In genomic region chr10:36301139-36301538, GRCh38 we compare ENCODE assay signal across 32 cellular contexts.
"Had no signal": no experiment of that assay in that cellular context is flagged by ENCODE, and none has a peak within 500 bp of the region (broad histone marks: within the 10 kb centered on the region; RNA-seq: fewer than 3 reads in every experiment).

No MANE protein-coding gene starts in this region.

- FAIRE-seq: endometrium, endothelial cell of umbilical vein had no signal

- H3K27me3 ChIP-seq: adrenal gland, body of pancreas, colonic mucosa, esophagus squamous epithelium, gastroesophageal sphincter had no signal

- ATAC-seq: activated CD4-positive, alpha-beta T cell treated with anti-CD3 and anti-CD28 coated beads for 36 hours; activated CD8-positive, alpha-beta memory T cell treated with anti-CD3 and anti-CD28 coated beads, Interleukin-2, amount 10 ng/mL, durations not matched to agents 7 days and 5 days; activated CD8-positive, alpha-beta T cell treated with anti-CD3 and anti-CD28 coated beads, Interleukin-2, amount 10 ng/mL, durations not matched to agents 7 days and 5 days; activated naive CD8-positive, alpha-beta T cell treated with anti-CD3 and anti-CD28 coated beads, Interleukin-2, amount 50 U/mL, for 24 hours; body of pancreas; gastroesophageal sphincter; T-helper 17 cell had no signal

- H3K36me3 ChIP-seq: adrenal gland, colonic mucosa, esophagus squamous epithelium, gastroesophageal sphincter, WERI-Rb-1 had no signal

- H3K4me1 ChIP-seq: adrenal gland, body of pancreas, colonic mucosa, esophagus squamous epithelium, gastroesophageal sphincter had no signal

- H3K4me3 ChIP-seq: adrenal gland, body of pancreas, colonic mucosa, esophagus squamous epithelium, gastroesophageal sphincter had no signal

- H3K27ac ChIP-seq: adrenal gland, body of pancreas, colonic mucosa, epithelial cell of prostate, esophagus squamous epithelium, gastroesophageal sphincter, WERI-Rb-1 had no signal

- DNase-seq: activated CD4-positive, alpha-beta memory T cell treated with anti-CD3 and anti-CD28 coated beads for 36 hours; activated CD4-positive, alpha-beta T cell treated with anti-CD3 and anti-CD28 coated beads for 36 hours; activated CD4-positive, alpha-beta T cell treated with anti-CD3 and anti-CD28 coated beads, Interleukin-2, amount 10 ng/mL, durations not matched to agents 24 days and 14 days; activated CD4-positive, CD25-positive, alpha-beta regulatory T cell; activated CD4-positive, CD25-positive, alpha-beta regulatory T cell treated with anti-CD3 and anti-CD28 coated beads, Interleukin-2, amount 50 U/mL, for 72 hours; activated CD8-positive, alpha-beta memory T cell treated with anti-CD3 and anti-CD28 coated beads, Interleukin-2, amount 10 ng/mL, durations not matched to agents 7 days and 5 days; activated CD8-positive, alpha-beta memory T cell treated with anti-CD3 and anti-CD28 coated beads, Interleukin-2, amount 50 U/mL, for 4 hours; activated CD8-positive, alpha-beta T cell treated with anti-CD3 and anti-CD28 coated beads, Interleukin-2, amount 10 ng/mL, durations not matched to agents 7 days and 5 days; activated effector memory CD4-positive, alpha-beta T cell treated with anti-CD3 and anti-CD28 coated beads, Interleukin-2, amount 50 U/mL, for 16 hours; activated naive CD4-positive, alpha-beta T cell treated with anti-CD3 and anti-CD28 coated beads for 36 hours; activated naive CD8-positive, alpha-beta T cell treated with anti-CD3 and anti-CD28 coated beads for 36 hours; activated naive CD8-positive, alpha-beta T cell treated with anti-CD3 and anti-CD28 coated beads, Interleukin-2, amount 50 U/mL, for 24 hours; activated T-cell treated with anti-CD3 and anti-CD28 coated beads, Interleukin-2, amount 50 U/mL, for 1 hour; activated T-cell treated with anti-CD3 and anti-CD28 coated beads, Interleukin-2, amount 50 U/mL, for 48 hours; adrenal gland; amygdala; aorta; body of pancreas; caudate nucleus; cerebellar nuclear complex; colonic mucosa; effector CD8-positive, alpha-beta T cell; esophagus squamous epithelium; foreskin melanocyte; T-helper 1 cell; T-helper 17 cell; T1000; WERI-Rb-1 had no signal

- H3K9me3 ChIP-seq: adrenal gland, body of pancreas, colonic mucosa, esophagus squamous epithelium, gastroesophageal sphincter had no signal
